In genomic region chr1:53766194-53766748, GRCh38 we compare ENCODE assay signal across 14 cellular contexts. TPM values are rescaled to one million over a fixed set of nuclear protein-coding genes. Genes with fewer than 3 reads are reported as not detected.
DNase-seq lines count a peak whose midpoint lies in the region; FAIRE-seq and TF ChIP-seq lines count a peak whose summit lies in the region.
"Had no signal": no experiment of that assay in that cellular context is flagged by ENCODE, and none has a peak within 500 bp of the region (broad histone marks: within the 10 kb centered on the region; RNA-seq: fewer than 3 reads in every experiment).

No MANE protein-coding gene starts in this region.

- DNase-seq in activated T-cell treated with anti-CD3 and anti-CD28 coated beads, Interleukin-2, amount 50 U/mL, for 24 hours, result no peak
- no peak for DNase-seq in activated T-cell treated with anti-CD3 and anti-CD28 coated beads, Interleukin-2, amount 50 U/mL, for 1 hour
- peak; percentile 11 for DNase-seq in dermis blood vessel endothelial cell
- no peak for DNase-seq in osteoblast (ENCODE audit: insufficient read length, low spot score, missing footprints)
- DNase-seq in HK-2 (ENCODE audit: unreplicated experiment), result no peak
- no peak for DNase-seq in NK-92 (lab: John Stamatoyannopoulos, UW; ENCODE audit: unreplicated experiment)
- no peak for DNase-seq in kidney
- DNase-seq: activated CD8-positive, alpha-beta memory T cell treated with anti-CD3 and anti-CD28 coated beads, Interleukin-2, amount 50 U/mL, for 48 hours; DMS153; NCI-H446 treated with DMSO at 0.1 percent for 48 hours had no signal

- H3K4me3 Mint-ChIP-seq in activated T-cell treated with anti-CD3 and anti-CD28 coated beads, Interleukin-2, amount 50 U/mL, for 24 hours, result no peak overlapping the region
- H3K4me3 Mint-ChIP-seq: neural progenitor cell had no signal

- H3K27ac ChIP-seq in KMS-11 (peak overlapping the region; percentile 34), osteoblast (ENCODE audit: low read depth, low read length) (peak overlapping the region; percentile 67), kidney (ENCODE audit: low read depth in 2 of 2, low read length in 2 of 2) (no peak overlapping the region)
- H3K27ac ChIP-seq: esophagus muscularis mucosa, HL-60, neural progenitor cell had no signal

- H3K9me3 Mint-ChIP-seq in activated T-cell treated with anti-CD3 and anti-CD28 coated beads, Interleukin-2, amount 50 U/mL, for 24 hours, result peaks cover 7% of the 10 kb centered on the region
- H3K9me3 Mint-ChIP-seq: neural progenitor cell had no signal

- H3K36me3 Mint-ChIP-seq in activated T-cell treated with anti-CD3 and anti-CD28 coated beads, Interleukin-2, amount 50 U/mL, for 24 hours (ENCODE audit: low read depth), result peaks cover 89% of the 10 kb centered on the region

- H3K79me2 ChIP-seq in KMS-11 (ENCODE audit: insufficient read depth, low read depth), result no peaks in the 10 kb centered on the region
- H3K79me2 ChIP-seq in osteoblast (ENCODE audit: insufficient read depth, low read length), result no peaks in the 10 kb centered on the region

- H3K4me2 ChIP-seq in KMS-11, result peak overlapping the region; percentile 72; the same call in 1 of the 2 replicates
- peak overlapping the region; percentile 83 for H3K4me2 ChIP-seq in osteoblast (ENCODE audit: insufficient read depth, low read length)
- H3K4me2 ChIP-seq: neural progenitor cell had no signal

- H3K27me3 Mint-ChIP-seq in activated T-cell treated with anti-CD3 and anti-CD28 coated beads, Interleukin-2, amount 50 U/mL, for 24 hours, result no peaks in the 10 kb centered on the region

- no peak overlapping the region for H3K9ac ChIP-seq in KMS-11
- H3K9ac ChIP-seq in kidney (ENCODE audit: low read length in 2 of 2), result no peak overlapping the region
- H3K9ac ChIP-seq: neural progenitor cell had no signal

- TF ChIP-seq CTCF in KMS-11 (conservative IDR thresholded peaks at IDR 0.05; ENCODE audit: low read depth, low read length), result no peak
- TF ChIP-seq CTCF in osteoblast (IDR thresholded peaks at IDR 0.05; ENCODE audit: extremely low read depth, low read depth, low read length), result no peak
- no peak for TF ChIP-seq CTCF in kidney (IDR thresholded peaks at IDR 0.05; ENCODE audit: borderline replicate concordance, extremely low read depth, insufficient read depth)

- no peaks in the 10 kb centered on the region for H4K20me1 ChIP-seq in KMS-11 (ENCODE audit: insufficient read depth)
- H4K20me1 ChIP-seq in osteoblast (ENCODE audit: insufficient read depth, low read length), result no peaks in the 10 kb centered on the region

- FAIRE-seq in kidney (lab: Jason Lieb, UNC), result no peak

- H3K9me3 ChIP-seq in osteoblast (ENCODE audit: low read depth, low read length) (no peaks in the 10 kb centered on the region), kidney (ENCODE audit: control insufficient read depth in 1 of 2, low read length in 2 of 2) (no peaks in the 10 kb centered on the region)

- H3K4me3 ChIP-seq in KMS-11 (IDR thresholded peaks at IDR 0.05; ENCODE audit: insufficient read depth, low read depth, low read length) (no peak overlapping the region), osteoblast (ENCODE audit: insufficient read depth, low read length) (peak overlapping the region; percentile 68), kidney (ENCODE audit: low read length in 2 of 2) (no peak overlapping the region)
- H3K4me3 ChIP-seq: neural progenitor cell had no signal

- H3K4me1 Mint-ChIP-seq in activated T-cell treated with anti-CD3 and anti-CD28 coated beads, Interleukin-2, amount 50 U/mL, for 24 hours (ENCODE audit: low read depth), result peaks cover 25% of the 10 kb centered on the region
- H3K4me1 Mint-ChIP-seq: neural progenitor cell had no signal

- H2AFZ ChIP-seq in KMS-11 (ENCODE audit: low read depth), result no peak overlapping the region
- peak overlapping the region; percentile 79 for H2AFZ ChIP-seq in osteoblast (ENCODE audit: low read length)
- H2AFZ ChIP-seq: neural progenitor cell had no signal

- H3K4me1 ChIP-seq in KMS-11 (ENCODE audit: low read depth, poor library complexity, severe bottlenecking) (peaks cover 43% of the 10 kb centered on the region), osteoblast (ENCODE audit: insufficient read depth, low read length) (peaks cover 20% of the 10 kb centered on the region), kidney (ENCODE audit: control insufficient read depth in 1 of 2, insufficient read depth in 1 of 2, low read depth in 1 of 2, low read length in 2 of 2) (no peaks in the 10 kb centered on the region)
- H3K4me1 ChIP-seq: esophagus muscularis mucosa, neural progenitor cell had no signal

- intact Hi-C loops in kidney (cut with DNase I), result loop anchor here (10.0 kb wide), 1 partner anchor 481 kb away; no protein-coding TSS in a partner anchor

- H3K27me3 ChIP-seq in KMS-11 (ENCODE audit: insufficient read depth, low read depth) (no peaks in the 10 kb centered on the region), osteoblast (ENCODE audit: insufficient read depth, low read length) (no peaks in the 10 kb centered on the region)
- H3K27me3 ChIP-seq: esophagus muscularis mucosa, neural progenitor cell had no signal

- H3K36me3 ChIP-seq in KMS-11 (ENCODE audit: insufficient read depth) (peaks cover 5% of the 10 kb centered on the region; the same call in 1 of the 2 replicates), osteoblast (ENCODE audit: insufficient read depth, low read length) (no peaks in the 10 kb centered on the region), kidney (ENCODE audit: control insufficient read depth in 1 of 2, insufficient read depth in 2 of 2, low read length in 2 of 2) (no peaks in the 10 kb centered on the region)

- peak overlapping the region; percentile 37 for H3K27ac Mint-ChIP-seq in activated T-cell treated with anti-CD3 and anti-CD28 coated beads, Interleukin-2, amount 50 U/mL, for 24 hours
- H3K27ac Mint-ChIP-seq: neural progenitor cell had no signal

RNA-seq across cellular contexts. Expression of gene GLIS1, which starts 27.3 kb away (rescaled TPM):
- total RNA-seq in dermis blood vessel endothelial cell (not detected in 2 replicates), osteoblast (2.4 and 2.9 TPM in 2 replicates), kidney (3.3 TPM)
- polyA plus RNA-seq in kidney (ENCODE audit: insufficient read depth, low read depth, low replicate concordance), result 3.7 TPM

Comparison
In these comparisons a context has a peak if more than half of its experiments do, and no peak if none do; other contexts are left out.
1. H3K27ac ChIP-seq: peak in KMS-11 (single experiment) and osteoblast (single experiment); none in kidney (0 of 2).